ENCODE assay signal across 1 cellular context in the genomic region with DNA sequence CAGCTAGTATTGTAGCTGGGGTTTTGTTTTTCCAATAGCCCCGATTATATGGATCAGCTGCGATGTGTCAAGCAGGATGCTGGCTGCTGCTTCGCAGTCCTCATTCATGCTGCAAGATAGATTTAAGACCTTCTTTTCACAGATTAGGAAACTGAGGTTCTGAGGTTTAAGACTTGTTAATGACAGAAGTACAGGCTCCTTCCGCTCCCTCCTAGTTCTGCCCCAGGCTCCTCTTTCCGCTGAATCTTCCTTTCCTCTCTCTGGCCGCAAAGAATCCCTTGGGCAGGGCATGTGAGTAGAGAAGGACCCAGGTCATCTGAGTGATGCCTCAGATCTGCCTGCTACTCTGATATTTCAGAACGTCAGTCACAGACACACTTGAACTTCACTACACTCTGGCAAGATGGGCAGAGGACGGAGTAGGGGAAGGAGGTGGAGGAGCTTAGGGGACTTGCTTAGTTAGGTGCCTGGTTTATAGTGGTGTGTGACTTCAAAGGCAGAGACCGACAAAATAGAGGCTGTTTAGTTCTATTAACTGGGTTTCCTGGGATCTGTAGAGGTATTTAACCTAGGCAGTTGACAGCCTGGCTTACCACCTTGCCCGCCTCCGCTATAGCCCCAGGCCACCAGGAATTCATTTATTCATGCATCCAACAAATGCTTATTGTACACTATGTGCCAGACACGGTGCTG.
TF ChIP-seq lines count a peak whose summit lies in the region.

No MANE protein-coding gene starts in this region.

TF ChIP-seq in K562, 482 proteins besides CTCF, POLR2A, EP300 and RAD21:
- no peak for TF ChIP-seq SIX5 (IDR thresholded peaks at IDR 0.05; ENCODE audit: borderline replicate concordance in 1 of 2, insufficient read depth in 1 of 2, low read depth in 1 of 2, low read length in 2 of 2)
